In genomic region chr12:27534060-27534764, GRCh38 we compare ENCODE assay signal across 10 cellular contexts.
DNase-seq lines count a peak whose midpoint lies in the region; ATAC-seq, FAIRE-seq and TF ChIP-seq lines count a peak whose summit lies in the region.
"Had no signal": no experiment of that assay in that cellular context is flagged by ENCODE, and none has a peak within 500 bp of the region (broad histone marks: within the 10 kb centered on the region; RNA-seq: fewer than 3 reads in every experiment).

No MANE protein-coding gene starts in this region.

- FAIRE-seq in HTR-8/SVneo (lab: Jason Lieb, UNC), result no peak

- no peak overlapping the region for H3K4me3 ChIP-seq in DND-41 (ENCODE audit: low read depth in 1 of 2, low read length in 2 of 2)

- DNase-seq in DND-41 (peak; percentile 69), HTR-8/SVneo (ENCODE audit: insufficient read length, low spot score) (no peak), RPMI8226 (no peak)
- DNase-seq in NK-92 treated with Interleukin-12 subunit alpha and Interleukin-12 subunit beta, amount 100 ng/mL, for 24 hours (lab: John Stamatoyannopoulos, UW), result no peak
- DNase-seq: activated CD4-positive, CD25-positive, alpha-beta regulatory T cell treated with anti-CD3 and anti-CD28 coated beads, Interleukin-2, amount 50 U/mL, for 72 hours; IMR-90 had no signal

- no peak for TF ChIP-seq CTCF in DND-41 (IDR thresholded peaks at IDR 0.05; ENCODE audit: borderline replicate concordance, extremely low read depth, low read length, poor library complexity, severe bottlenecking)

- peaks cover 23% of the 10 kb centered on the region for H3K36me3 Mint-ChIP-seq in dendritic cell treated with granulocyte-macrophage colony-stimulating factor and Interleukin-4, amounts not matched to agents 40 ng/mL and 50 ng/mL, for 4 days (ENCODE audit: low read depth)

- no peaks in the 10 kb centered on the region for H3K27me3 ChIP-seq in DND-41 (ENCODE audit: insufficient read depth, low read length, poor library complexity)

- peaks cover 46% of the 10 kb centered on the region for H3K4me1 Mint-ChIP-seq in dendritic cell treated with granulocyte-macrophage colony-stimulating factor and Interleukin-4, amounts not matched to agents 40 ng/mL and 50 ng/mL, for 4 days (ENCODE audit: low read depth)

- H3K27me3 Mint-ChIP-seq in dendritic cell treated with granulocyte-macrophage colony-stimulating factor and Interleukin-4, amounts not matched to agents 40 ng/mL and 50 ng/mL, for 4 days, result no peaks in the 10 kb centered on the region

- peak overlapping the region; percentile 71 for H3K27ac ChIP-seq in DND-41 (ENCODE audit: low read length)

- no peak overlapping the region for H3K4me3 Mint-ChIP-seq in dendritic cell treated with granulocyte-macrophage colony-stimulating factor and Interleukin-4, amounts not matched to agents 40 ng/mL and 50 ng/mL, for 4 days

- H3K4me1 ChIP-seq in DND-41 (ENCODE audit: insufficient read depth, low read length), result peaks cover 27% of the 10 kb centered on the region

- peak overlapping the region; percentile 26; the same call in 1 of the 2 replicates for H3K4me2 ChIP-seq in DND-41 (ENCODE audit: insufficient read depth, low read length)

- no peaks in the 10 kb centered on the region for H4K20me1 ChIP-seq in DND-41 (ENCODE audit: insufficient read depth, low read length)

- intact Hi-C loops in dendritic cell treated with granulocyte-macrophage colony-stimulating factor and Interleukin-4, amounts not matched to agents 40 ng/mL and 50 ng/mL, for 4 days (cut with micrococcal nuclease), result no loop called here

- ATAC-seq in DND-41 (ENCODE audit: insufficient read depth, low read depth) (peak; percentile 95), GM19438 (IDR thresholded peaks at IDR 0.05; ENCODE audit: low read depth, unreplicated experiment) (peak; percentile 45), HG03575 (IDR thresholded peaks at IDR 0.05; ENCODE audit: extremely low read depth, insufficient number of reproducible peaks, low FRiP score, unreplicated experiment) (peak; percentile 44), GM21717 (IDR thresholded peaks at IDR 0.05; ENCODE audit: unreplicated experiment) (no peak)

- H3K36me3 ChIP-seq in DND-41 (ENCODE audit: insufficient read depth, low read length), result no peaks in the 10 kb centered on the region

- peak overlapping the region; percentile 15 for H3K27ac Mint-ChIP-seq in dendritic cell treated with granulocyte-macrophage colony-stimulating factor and Interleukin-4, amounts not matched to agents 40 ng/mL and 50 ng/mL, for 4 days

- no peak overlapping the region for H2AFZ ChIP-seq in DND-41 (ENCODE audit: low read depth, low read length)

- no peak overlapping the region for H3K9ac ChIP-seq in DND-41 (ENCODE audit: low read depth, low read length)

- no peaks in the 10 kb centered on the region for H3K79me2 ChIP-seq in DND-41 (ENCODE audit: insufficient read depth, low read length)

- H3K9me3 Mint-ChIP-seq in dendritic cell treated with granulocyte-macrophage colony-stimulating factor and Interleukin-4, amounts not matched to agents 40 ng/mL and 50 ng/mL, for 4 days, result no peaks in the 10 kb centered on the region

- no peaks in the 10 kb centered on the region for H3K9me3 ChIP-seq in DND-41 (ENCODE audit: insufficient read depth, low read length, severe bottlenecking)
